In the genomic region with DNA sequence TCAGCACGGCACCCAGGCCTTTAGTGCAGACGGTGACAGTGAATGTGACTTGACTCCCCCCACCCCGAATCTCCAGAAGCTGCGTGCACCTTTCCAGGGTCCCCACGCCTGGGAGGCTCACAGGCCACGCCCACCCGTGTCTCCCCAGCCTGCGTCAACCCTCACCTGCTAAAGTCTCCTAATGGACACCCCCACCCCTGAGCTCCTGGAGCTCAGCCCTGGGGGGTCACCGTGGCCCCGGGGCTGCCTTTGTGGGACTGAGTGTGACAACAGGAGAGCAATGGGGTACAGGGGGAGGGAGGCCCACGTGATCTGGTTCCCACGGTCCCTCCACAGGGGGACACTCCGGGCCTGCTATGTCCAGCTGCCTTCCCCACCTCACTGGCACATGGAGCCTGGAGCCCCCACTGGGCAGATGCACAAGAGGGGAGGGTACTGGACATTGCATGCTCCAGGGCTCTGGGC, we compare ENCODE assay signal across 9 cellular contexts. TPM values are rescaled to one million over a fixed set of nuclear protein-coding genes. Genes with fewer than 3 reads are reported as not detected.
DNase-seq lines count a peak whose midpoint lies in the region; ATAC-seq lines count a peak whose summit lies in the region.
"Had no signal": no experiment of that assay in that cellular context is flagged by ENCODE, and none has a peak within 500 bp of the region (broad histone marks: within the 10 kb centered on the region; RNA-seq: fewer than 3 reads in every experiment).

No MANE protein-coding gene starts in this region.

- H4K5ac ChIP-seq in mesendoderm (ENCODE audit: low read length), result no peak overlapping the region

- H4K8ac ChIP-seq in mesendoderm (ENCODE audit: low read depth, low read length), result no peak overlapping the region

- H2BK5ac ChIP-seq in mesendoderm (ENCODE audit: low read length), result no peak overlapping the region

- intact Hi-C loops in right cardiac atrium (cut with DNase I) (no loop called here), left ventricle myocardium superior (cut with micrococcal nuclease) (no loop called here)

- H3K4me3 ChIP-seq in right cardiac atrium (ENCODE audit: low read length), result no peak overlapping the region
- no peak overlapping the region for H3K4me3 ChIP-seq in mesendoderm (ENCODE audit: low read length)
- H3K4me3 ChIP-seq in urinary bladder (ENCODE audit: low read depth, low read length), result no peak overlapping the region

- H3K18ac ChIP-seq in mesendoderm (ENCODE audit: low read length), result no peak overlapping the region

- 88% methylated on average over 13 of the region's 13 CpGs for WGBS in right cardiac atrium
- WGBS in mesendoderm (ENCODE audit: extremely low coverage, insufficient coverage, low lambda C conversion rate), result no CpG with 5 or more reads among the region's 13 CpGs
- 83% methylated on average over 13 of the region's 13 CpGs for WGBS in urinary bladder

- H3K79me1 ChIP-seq in mesendoderm (ENCODE audit: low read length), result no peaks in the 10 kb centered on the region

- no peaks in the 10 kb centered on the region for H3K79me2 ChIP-seq in mesendoderm (ENCODE audit: control insufficient read depth, insufficient read depth, low read length)

- H3K36me3 Mint-ChIP-seq in activated naive CD8-positive, alpha-beta T cell treated with anti-CD3 and anti-CD28 coated beads for 36 hours, result no peaks in the 10 kb centered on the region

- no peak overlapping the region for H3K9ac ChIP-seq in mesendoderm (ENCODE audit: low read length)

- H2BK120ac ChIP-seq in mesendoderm (ENCODE audit: low read depth, low read length), result no peak overlapping the region

- H3K4me2 ChIP-seq in mesendoderm (ENCODE audit: low read length), result no peak overlapping the region

- no peak overlapping the region for H3K23ac ChIP-seq in mesendoderm (ENCODE audit: low read length)

- ATAC-seq in right cardiac atrium, result no peak
- no peak for ATAC-seq in left ventricle myocardium superior
- ATAC-seq in HG03097 (IDR thresholded peaks at IDR 0.05; ENCODE audit: low FRiP score, unreplicated experiment), result no peak
- ATAC-seq in HG03135 (IDR thresholded peaks at IDR 0.05; ENCODE audit: unreplicated experiment), result no peak
- no peak for ATAC-seq in GM21737 (IDR thresholded peaks at IDR 0.05; ENCODE audit: unreplicated experiment)

- peak overlapping the region; percentile 95 for H3K27ac Mint-ChIP-seq in activated naive CD8-positive, alpha-beta T cell treated with anti-CD3 and anti-CD28 coated beads for 36 hours

- no peaks in the 10 kb centered on the region for H3K9me3 ChIP-seq in right cardiac atrium (ENCODE audit: control insufficient read depth, low read length)

- H3K9me3 Mint-ChIP-seq in activated naive CD8-positive, alpha-beta T cell treated with anti-CD3 and anti-CD28 coated beads for 36 hours, result no peaks in the 10 kb centered on the region

- peak overlapping the region; percentile 19 for H3K56ac ChIP-seq in mesendoderm (ENCODE audit: low read length)

- no peak overlapping the region for H3K27ac ChIP-seq in right cardiac atrium (ENCODE audit: low read length)
- no peak overlapping the region for H3K27ac ChIP-seq in mesendoderm (ENCODE audit: low read depth, low read length)
- peak overlapping the region; percentile 55 for H3K27ac ChIP-seq in urinary bladder (ENCODE audit: low read depth)
- H3K27ac ChIP-seq: brain microvascular endothelial cell had no signal

- H3K4ac ChIP-seq in mesendoderm (ENCODE audit: low read depth, low read length), result no peak overlapping the region

- no peak overlapping the region for H2BK15ac ChIP-seq in mesendoderm (replicated peaks; ENCODE audit: low read depth)

- H3K4me1 ChIP-seq in right cardiac atrium (ENCODE audit: control insufficient read depth, insufficient read depth, low read length) (no peaks in the 10 kb centered on the region), mesendoderm (ENCODE audit: control insufficient read depth, low read depth, low read length) (peaks cover 13% of the 10 kb centered on the region), urinary bladder (ENCODE audit: insufficient read depth) (no peaks in the 10 kb centered on the region)

- DNase-seq in right cardiac atrium, result peak in 2 of 3 donors; percentile 40 to 61
- DNase-seq in left ventricle myocardium superior, result no peak
- no peak for DNase-seq in activated naive CD8-positive, alpha-beta T cell treated with anti-CD3 and anti-CD28 coated beads for 36 hours
- no peak for DNase-seq in mesendoderm

- H2AK5ac ChIP-seq in mesendoderm (ENCODE audit: low read length), result no peak overlapping the region

- H3K4me1 Mint-ChIP-seq in activated naive CD8-positive, alpha-beta T cell treated with anti-CD3 and anti-CD28 coated beads for 36 hours, result peaks cover 24% of the 10 kb centered on the region

- H3K27me3 ChIP-seq in right cardiac atrium (ENCODE audit: control insufficient read depth, insufficient read depth), result no peaks in the 10 kb centered on the region
- H3K27me3 ChIP-seq in mesendoderm (ENCODE audit: insufficient read depth, low read length, poor library complexity), result no peaks in the 10 kb centered on the region
- H3K27me3 ChIP-seq: brain microvascular endothelial cell had no signal

- H3K4me3 Mint-ChIP-seq in activated naive CD8-positive, alpha-beta T cell treated with anti-CD3 and anti-CD28 coated beads for 36 hours, result peak overlapping the region; percentile 89

- H3K36me3 ChIP-seq in mesendoderm (ENCODE audit: control insufficient read depth, insufficient read depth, low read length) (no peaks in the 10 kb centered on the region), urinary bladder (ENCODE audit: insufficient read depth) (no peaks in the 10 kb centered on the region)
- H3K36me3 ChIP-seq: brain microvascular endothelial cell had no signal

- no peaks in the 10 kb centered on the region for H3K27me3 Mint-ChIP-seq in activated naive CD8-positive, alpha-beta T cell treated with anti-CD3 and anti-CD28 coated beads for 36 hours

RNA-seq across cellular contexts. Expression of gene FASN, which starts 7.4 kb away (rescaled TPM):
- 10 to 100 TPM; 14.3 to 71.8 (median 23.4) TPM for total RNA-seq in right cardiac atrium
- polyA plus RNA-seq in right cardiac atrium, result 86.3 TPM
- total RNA-seq in left ventricle myocardium superior, result 17.0 TPM
- 100 to 1,000 TPM; 282 to 287 TPM for total RNA-seq in activated naive CD8-positive, alpha-beta T cell treated with anti-CD3 and anti-CD28 coated beads for 36 hours
- polyA plus RNA-seq in mesendoderm (2013, experiment 1 of 2), result 182 TPM
- polyA plus RNA-seq in mesendoderm (2013, experiment 2 of 2), result 181 TPM
- total RNA-seq in urinary bladder, result 24.1 TPM
- 116 TPM for polyA plus RNA-seq in urinary bladder

RNA-seq across cellular contexts. Expression of gene DUS1L, which starts 39.8 kb away (rescaled TPM):
- total RNA-seq in right cardiac atrium (10 to 100 TPM; 51.3 to 63.1 (median 58.4) TPM), left ventricle myocardium superior (67.7 TPM), urinary bladder (24.5 TPM)
- polyA plus RNA-seq in right cardiac atrium (82.1 TPM), urinary bladder (67.5 TPM)
- 100 to 1,000 TPM; 175 to 190 TPM for total RNA-seq in activated naive CD8-positive, alpha-beta T cell treated with anti-CD3 and anti-CD28 coated beads for 36 hours
- polyA plus RNA-seq in mesendoderm (2013, experiment 1 of 2), result 35.4 TPM
- polyA plus RNA-seq in mesendoderm (2013, experiment 2 of 2), result 32.5 TPM

RNA-seq across cellular contexts. Expression of gene GPS1, which starts 53.8 kb away (rescaled TPM):
- total RNA-seq in right cardiac atrium (10 to 100 TPM; 87.1 to 93.7 (median 90.6) TPM), left ventricle myocardium superior (90.6 TPM), urinary bladder (37.3 TPM)
- polyA plus RNA-seq in right cardiac atrium (75.1 TPM), urinary bladder (95.4 TPM)
- total RNA-seq in activated naive CD8-positive, alpha-beta T cell treated with anti-CD3 and anti-CD28 coated beads for 36 hours, result 100 to 1,000 TPM in 1 of 2 experiments, 10 to 100 TPM in 1; 94.2 to 103 TPM
- polyA plus RNA-seq in mesendoderm (2013, experiment 1 of 2), result 88.2 TPM
- polyA plus RNA-seq in mesendoderm (2013, experiment 2 of 2), result 89.5 TPM

RNA-seq across cellular contexts. Expression of gene RFNG, which starts 53.8 kb away (rescaled TPM):
- total RNA-seq in right cardiac atrium (10 to 100 TPM; 19.0 to 25.1 (median 20.2) TPM), left ventricle myocardium superior (21.8 TPM), urinary bladder (16.5 TPM)
- polyA plus RNA-seq in right cardiac atrium (25.4 TPM), urinary bladder (47.0 TPM)
- total RNA-seq in activated naive CD8-positive, alpha-beta T cell treated with anti-CD3 and anti-CD28 coated beads for 36 hours, result 10 to 100 TPM; 13.9 to 14.5 TPM
- 15.5 TPM for polyA plus RNA-seq in mesendoderm (2013, experiment 1 of 2)
- 14.9 TPM for polyA plus RNA-seq in mesendoderm (2013, experiment 2 of 2)

Comparison
In these comparisons a context has a peak if more than half of its experiments do, and no peak if none do; other contexts are left out.
1. DNase-seq: peak in right cardiac atrium (2 of 3); none in left ventricle myocardium superior (single experiment), activated naive CD8-positive, alpha-beta T cell treated with anti-CD3 and anti-CD28 coated beads for 36 hours (single experiment) and mesendoderm (single experiment).